Comparison of ENCODE assay signal across 8 cellular contexts in genomic region chr4:157220026-157220881, GRCh38. TPM values are rescaled to one million over a fixed set of nuclear protein-coding genes. Genes with fewer than 3 reads are reported as not detected.
A peak's percentile ranks its signal among the peaks of the same experiment; 100 is the strongest.
DNase-seq lines count a peak whose midpoint lies in the region; ATAC-seq and TF ChIP-seq lines count a peak whose summit lies in the region.

GRIA2 (plus strand) TSS chr4:157220728; CDS start chr4:157221043, 315 bp downstream.

- H3K9ac ChIP-seq in endocrine pancreas (ENCODE audit: control insufficient read depth, insufficient read depth, low read length): peak within 1 kb of the TSS; percentile 85

- H3K4me3 ChIP-seq in endocrine pancreas (ENCODE audit: control insufficient read depth, insufficient read depth, low read length) (peak within 1 kb of the TSS; percentile 98), upper lobe of right lung (no peak within 1 kb of the TSS)

- ATAC-seq in HG02678 (IDR thresholded peaks at IDR 0.05; ENCODE audit: unreplicated experiment) (peak; percentile 57), upper lobe of right lung (peak; percentile 90), HG02571 (IDR thresholded peaks at IDR 0.05; ENCODE audit: unreplicated experiment) (no peak)

- intact Hi-C loops in upper lobe of right lung (cut with DNase I): no loop called here

- no peaks in the 10 kb centered on the region for H3K36me3 ChIP-seq in endocrine pancreas (ENCODE audit: control insufficient read depth, insufficient read depth, low read length)
- no peaks in the 10 kb centered on the region for H3K36me3 ChIP-seq in upper lobe of right lung

- H3K4me1 ChIP-seq in endocrine pancreas (ENCODE audit: control insufficient read depth, insufficient read depth, low read length): no peaks in the 10 kb centered on the region
- peaks cover 3% of the 10 kb centered on the region for H3K4me1 ChIP-seq in upper lobe of right lung

- H3K27me3 ChIP-seq in endocrine pancreas (ENCODE audit: control insufficient read depth, insufficient read depth, low read length) (no peaks in the 10 kb centered on the region), upper lobe of right lung (peaks cover 43% of the 10 kb centered on the region)

- DNase-seq in COR-L47 (lab: John Stamatoyannopoulos, UW) (peak; percentile 85), RPMI8226 (peak; percentile 3), medulla oblongata (ENCODE audit: extremely low spot score) (peak; percentile 68), upper lobe of right lung (peak; percentile 72), NCI-H1436 treated with DMSO at 0.1 percent for 48 hours (lab: John Stamatoyannopoulos, UW) (no peak)

- no peaks in the 10 kb centered on the region for H3K9me3 ChIP-seq in endocrine pancreas (ENCODE audit: control insufficient read depth, low read length)
- no peaks in the 10 kb centered on the region for H3K9me3 ChIP-seq in upper lobe of right lung

- no peak within 1 kb of the TSS for H3K27ac ChIP-seq in upper lobe of right lung

- no peak for TF ChIP-seq CTCF in upper lobe of right lung (IDR thresholded peaks at IDR 0.05)

RNA-seq across cellular contexts. Expression of gene GRIA2, which starts in this region (rescaled TPM):
- total RNA-seq in upper lobe of right lung: not detected

Comparison
In these comparisons a context has a peak if more than half of its experiments do, and no peak if none do; other contexts are left out.
1. Peak in DNase-seq and ATAC-seq in upper lobe of right lung; RNA of the gene not detected or under 1 TPM.